Comparison of ENCODE assay signal across 15 cellular contexts in genomic region chr17:48149174-48150106, GRCh38. TPM values are rescaled to one million over a fixed set of nuclear protein-coding genes. Genes with fewer than 3 reads are reported as not detected.
DNase-seq lines count a peak whose midpoint lies in the region; ATAC-seq, FAIRE-seq and TF ChIP-seq lines count a peak whose summit lies in the region.
"Had no signal": no experiment of that assay in that cellular context is flagged by ENCODE, and none has a peak within 500 bp of the region (broad histone marks: within the 10 kb centered on the region; RNA-seq: fewer than 3 reads in every experiment).

No MANE protein-coding gene starts in this region.

- DNase-seq in CD4-positive, alpha-beta T cell = no peak
- DNase-seq in NAMALWA (ENCODE audit: low spot score) (peak; percentile 30), NCI-H69 (lab: John Stamatoyannopoulos, UW) (peak; percentile 98), H1 (ENCODE audit: low read depth in 1 of 2, low spot score in 2 of 2) (no peak), GDM1 (lab: John Stamatoyannopoulos, UW) (no peak), NCI-H446 (lab: John Stamatoyannopoulos, UW) (no peak)
- DNase-seq: activated CD8-positive, alpha-beta T cell treated with anti-CD3 and anti-CD28 coated beads for 36 hours; activated naive CD4-positive, alpha-beta T cell treated with anti-CD3 and anti-CD28 coated beads, Interleukin-2, amount 50 U/mL, for 16 hours; central memory CD4-positive, alpha-beta T cell; Karpas-422; PC-3 had no signal

- TF ChIP-seq POLR2A in H1 (IDR thresholded peaks at IDR 0.05; ENCODE audit: control extremely low read depth in 1 of 2, low read depth in 2 of 2, low read length in 2 of 2) = no peak

- H3K4me1 ChIP-seq in H1 (replicated peaks in 1 of 4; ENCODE audit: control insufficient read depth in 3 of 4, insufficient read depth in 4 of 4, low read length in 3 of 4) = peaks cover 0 to 8% (median 6%) of the 10 kb centered on the region in 4 experiments; a peak in 2 of 7 replicates

- no peak overlapping the region for H3K14ac ChIP-seq in H1 (ENCODE audit: insufficient read length)

- no peak for TF ChIP-seq RAD21 in H1 (IDR thresholded peaks at IDR 0.05 in 1 of 2, conservative IDR thresholded peaks at IDR 0.05 in 1 of 2; ENCODE audit: low read depth in 2 of 2, low read length in 2 of 2)

- no peak overlapping the region for H2BK20ac ChIP-seq in H1 (ENCODE audit: low read length)

- WGBS in H1 (ENCODE audit: extremely low coverage in 1 of 2, insufficient coverage in 1 of 2, insufficient read length in 1 of 2, insufficient replicate concordance in 2 of 2, low coverage in 1 of 2, low lambda C conversion rate in 2 of 2, missing lambda C conversion rate in 1 of 2), 2 experiments = 58% methylated on average over 17 of the region's 17 CpGs; no CpG with 5 or more reads in 1 of the 2 experiments

- peaks cover 0 to 2% of the 10 kb centered on the region in 2 experiments for H4K20me1 ChIP-seq in H1 (replicated peaks in 1 of 2; ENCODE audit: control insufficient read depth in 1 of 2, insufficient read depth in 2 of 2, low read length in 2 of 2)

- ATAC-seq in CD4-positive, alpha-beta T cell (ENCODE audit: poor library complexity) = peak; percentile 26
- ATAC-seq in GM18907 (IDR thresholded peaks at IDR 0.05; ENCODE audit: unreplicated experiment) (no peak), HG03457 (IDR thresholded peaks at IDR 0.05; ENCODE audit: unreplicated experiment) (no peak)
- ATAC-seq: activated CD8-positive, alpha-beta T cell treated with anti-CD3 and anti-CD28 coated beads for 36 hours; PC-3 had no signal

- H3K4me3 ChIP-seq in H1 (ENCODE audit: extremely low read depth in 1 of 4, insufficient read depth in 2 of 4, low read depth in 3 of 4, low read length in 4 of 4) = no peak overlapping the region

- CTCF ChIA-PET in CD4-positive, alpha-beta T cell (lab: Charles Lee) = no interaction called here
- CTCF ChIA-PET in H1 (lab: Charles Lee; ENCODE audit: partially characterized antibody) = interaction anchor here (0.6 to 2.1 kb wide), 6 partner anchors 10 to 211 kb away, joined by 3 to 7 read pairs (median 4); no protein-coding TSS in a partner anchor

- H2AFZ ChIP-seq in H1 (ENCODE audit: low read length) = no peak overlapping the region

- peak overlapping the region; percentile 63 for H3K27ac Mint-ChIP-seq in CD4-positive, alpha-beta T cell
- H3K27ac Mint-ChIP-seq: activated CD8-positive, alpha-beta T cell treated with anti-CD3 and anti-CD28 coated beads for 36 hours; stimulated activated naive CD8-positive, alpha-beta T cell treated with anti-CD3 and anti-CD28 coated beads, Interleukin-15, Interleukin-2, amounts not matched to agents 100 ng/mL and 50 ng/mL, for 24 hours; T-helper 2 cell treated with Interferon-gamma antibody and Interleukin-4, amounts not matched to agents 5 μg/mL and 100 μg/mL, for 36 hours had no signal

- no peak overlapping the region for H2BK5ac ChIP-seq in H1 (ENCODE audit: low read depth, low read length)

- H4K8ac ChIP-seq in H1 (ENCODE audit: extremely low read depth, insufficient read depth, low read length) = no peak overlapping the region

- H4K91ac ChIP-seq in H1 (replicated peaks; ENCODE audit: insufficient read length, low read length) = no peak overlapping the region

- H3K27me3 ChIP-seq in CD4-positive, alpha-beta T cell (ENCODE audit: control insufficient read depth, insufficient read depth, low read length) = no peaks in the 10 kb centered on the region
- peaks cover 0 to 5% (median 0%) of the 10 kb centered on the region in 4 experiments; a peak in 2 of 7 replicates for H3K27me3 ChIP-seq in H1 (replicated peaks in 1 of 4; ENCODE audit: control insufficient read depth in 3 of 4, extremely low read depth in 1 of 4, insufficient read depth in 3 of 4, low read length in 3 of 4)

- no peak overlapping the region for H4K5ac ChIP-seq in H1 (ENCODE audit: insufficient read length, low read depth, low read length)

- H3K4me2 ChIP-seq in H1 (ENCODE audit: insufficient read depth in 1 of 2, low read depth in 2 of 2, low read length in 2 of 2) = peak overlapping the region in 1 of 2 experiments; percentile 15; a peak in 1 of 4 replicates

- no peak overlapping the region for H3K27ac ChIP-seq in CD4-positive, alpha-beta T cell (ENCODE audit: low read depth, low read length)
- no peak overlapping the region for H3K27ac ChIP-seq in H1 (ENCODE audit: low read depth, low read length)

- no peaks in the 10 kb centered on the region for H3K9me3 Mint-ChIP-seq in CD4-positive, alpha-beta T cell
- H3K9me3 Mint-ChIP-seq: activated CD8-positive, alpha-beta T cell treated with anti-CD3 and anti-CD28 coated beads for 36 hours; stimulated activated naive CD8-positive, alpha-beta T cell treated with anti-CD3 and anti-CD28 coated beads, Interleukin-15, Interleukin-2, amounts not matched to agents 100 ng/mL and 50 ng/mL, for 24 hours; T-helper 2 cell treated with Interferon-gamma antibody and Interleukin-4, amounts not matched to agents 5 μg/mL and 100 μg/mL, for 36 hours had no signal

- H3K56ac ChIP-seq in H1 (replicated peaks; ENCODE audit: insufficient read length, low read depth, low read length) = no peak overlapping the region

- no peak overlapping the region for H3K9ac ChIP-seq in H1 (replicated peaks in 1 of 4; ENCODE audit: extremely low read depth in 1 of 4, low read depth in 3 of 4, low read length in 3 of 4)

- peaks cover 92% of the 10 kb centered on the region for H3K36me3 Mint-ChIP-seq in CD4-positive, alpha-beta T cell (ENCODE audit: low read depth)

- H2BK15ac ChIP-seq in H1 (ENCODE audit: low read length) = no peak overlapping the region

- H2BK12ac ChIP-seq in H1 (ENCODE audit: low read depth, low read length) = peak overlapping the region; percentile 33; the same call in 1 of the 2 replicates

- no peaks in the 10 kb centered on the region for H3K36me3 ChIP-seq in H1 (ENCODE audit: control insufficient read depth in 2 of 4, insufficient read depth in 4 of 4, low read length in 3 of 4)

- H3K9me3 ChIP-seq in CD4-positive, alpha-beta T cell (ENCODE audit: control insufficient read depth, low read length) = no peaks in the 10 kb centered on the region
- H3K9me3 ChIP-seq in H1 (ENCODE audit: insufficient read depth in 2 of 2, low read depth in 1 of 2, low read length in 1 of 2) = no peaks in the 10 kb centered on the region

- H3K18ac ChIP-seq in H1 (ENCODE audit: extremely low read depth, low read length) = no peak overlapping the region

- H3K27me3 Mint-ChIP-seq in CD4-positive, alpha-beta T cell = no peaks in the 10 kb centered on the region
- H3K27me3 Mint-ChIP-seq: activated CD8-positive, alpha-beta T cell treated with anti-CD3 and anti-CD28 coated beads for 36 hours; stimulated activated naive CD8-positive, alpha-beta T cell treated with anti-CD3 and anti-CD28 coated beads, Interleukin-15, Interleukin-2, amounts not matched to agents 100 ng/mL and 50 ng/mL, for 24 hours had no signal

- TF ChIP-seq CTCF in CD4-positive, alpha-beta T cell (IDR thresholded peaks at IDR 0.05) = no peak
- no peak for TF ChIP-seq CTCF in H1 (IDR thresholded peaks at IDR 0.05; ENCODE audit: control extremely low read depth in 1 of 3, insufficient read depth in 1 of 3, low read depth in 1 of 3, low read length in 3 of 3)

- no peak overlapping the region for H3K4me3 Mint-ChIP-seq in CD4-positive, alpha-beta T cell
- H3K4me3 Mint-ChIP-seq: activated CD8-positive, alpha-beta T cell treated with anti-CD3 and anti-CD28 coated beads for 36 hours; stimulated activated naive CD8-positive, alpha-beta T cell treated with anti-CD3 and anti-CD28 coated beads, Interleukin-15, Interleukin-2, amounts not matched to agents 100 ng/mL and 50 ng/mL, for 24 hours; T-helper 2 cell treated with Interferon-gamma antibody and Interleukin-4, amounts not matched to agents 5 μg/mL and 100 μg/mL, for 36 hours had no signal

- no peaks in the 10 kb centered on the region for H3K79me2 ChIP-seq in H1 (ENCODE audit: control insufficient read depth in 1 of 2, insufficient read depth in 2 of 2, low read length in 2 of 2)

- POLR2A ChIA-PET in CD4-positive, alpha-beta T cell (lab: Charles Lee) = no interaction called here
- POLR2A ChIA-PET in H1 (lab: Charles Lee; ENCODE audit: partially characterized antibody) = interaction anchor here (0.5 to 2.6 kb wide), 5 partner anchors 10 to 230 kb away, joined by 3 to 12 read pairs (median 3); no protein-coding TSS in a partner anchor

- peaks cover 10% of the 10 kb centered on the region for H3K4me1 Mint-ChIP-seq in CD4-positive, alpha-beta T cell (ENCODE audit: low read depth)

- no peaks in the 10 kb centered on the region for H3K79me1 ChIP-seq in H1 (ENCODE audit: low read depth, low read length)

- H2BK120ac ChIP-seq in H1 (replicated peaks; ENCODE audit: low read depth, low read length) = no peak overlapping the region

- FAIRE-seq in H1 (lab: Jason Lieb, UNC) = no peak

- H3K23me2 ChIP-seq in H1 (ENCODE audit: low read depth, low read length) = no peaks in the 10 kb centered on the region

- H3K4ac ChIP-seq in H1 (replicated peaks; ENCODE audit: insufficient read length, low read depth, low read length) = no peak overlapping the region

- H3K23ac ChIP-seq in H1 (ENCODE audit: insufficient read length) = no peak overlapping the region

- peak overlapping the region; percentile 42; the same call in 1 of the 2 replicates for H2AK5ac ChIP-seq in H1 (ENCODE audit: low read depth, low read length)

- intact Hi-C loops in CD4-positive, alpha-beta T cell (cut with DNase I, micrococcal nuclease) = no loop called here

- TF ChIP-seq EP300 in H1 (IDR thresholded peaks at IDR 0.05; ENCODE audit: borderline replicate concordance in 1 of 2, low read depth in 2 of 2, low read length in 2 of 2) = no peak

RNA-seq across cellular contexts. Expression of gene SNX11, which starts 41.9 kb away (rescaled TPM):
- total RNA-seq in CD4-positive, alpha-beta T cell = 1 to 10 TPM; 6.8 to 8.7 TPM
- 20.9 and 21.1 TPM in 2 replicates for total RNA-seq in H1 (2021; fragmentation: NEBNext Ultra II Directional; extraction: Animal tissue kit (Norgen Biotek cat#: 25700))
- polyA plus RNA-seq in H1 (2011; rRNA removed) = 16.3 and 21.4 TPM in 2 replicates
- polyA plus RNA-seq in H1 (2011; cell fraction: cytosol; rRNA removed) = 18.8 TPM
- 14.8 TPM for polyA plus RNA-seq in H1 (2011; cell fraction: nucleus; rRNA removed)
- polyA plus RNA-seq in H1 (2012, experiment 1 of 2) = 19.2 to 22.5 TPM (median 21.5 TPM) in 4 replicates
- 27.4 TPM for polyA plus RNA-seq in H1 (2012, experiment 2 of 2)
- 11.7 TPM for polyA plus RNA-seq in H1 (2013, experiment 1 of 2)
- 11.8 TPM for polyA plus RNA-seq in H1 (2013, experiment 2 of 2)
- polyA minus RNA-seq in H1 (2011; rRNA and poly(A)+ RNA removed) = 22.9 and 30.3 TPM in 2 replicates
- 14.1 TPM for polyA minus RNA-seq in H1 (2011; cell fraction: cytosol; rRNA and poly(A)+ RNA removed)
- 10.5 TPM for polyA minus RNA-seq in H1 (2011; cell fraction: nucleus; rRNA and poly(A)+ RNA removed)

RNA-seq across cellular contexts. Expression of gene CBX1, which starts 48.2 kb away (rescaled TPM):
- 1 to 10 TPM; 5.5 to 6.6 TPM for total RNA-seq in CD4-positive, alpha-beta T cell
- total RNA-seq in H1 (2021; fragmentation: NEBNext Ultra II Directional; extraction: Animal tissue kit (Norgen Biotek cat#: 25700)) = 166 and 173 TPM in 2 replicates
- polyA plus RNA-seq in H1 (2011; rRNA removed) = 23.8 and 38.7 TPM in 2 replicates
- 61.9 TPM for polyA plus RNA-seq in H1 (2011; cell fraction: cytosol; rRNA removed)
- 16.3 TPM for polyA plus RNA-seq in H1 (2011; cell fraction: nucleus; rRNA removed)
- polyA plus RNA-seq in H1 (2012, experiment 1 of 2) = 166 to 245 TPM (median 172 TPM) in 4 replicates
- polyA plus RNA-seq in H1 (2012, experiment 2 of 2) = 24.6 TPM
- 109 TPM for polyA plus RNA-seq in H1 (2013, experiment 1 of 2)
- polyA plus RNA-seq in H1 (2013, experiment 2 of 2) = 111 TPM
- polyA minus RNA-seq in H1 (2011; rRNA and poly(A)+ RNA removed) = 23.7 and 25.9 TPM in 2 replicates
- polyA minus RNA-seq in H1 (2011; cell fraction: cytosol; rRNA and poly(A)+ RNA removed) = 42.8 TPM
- 20.1 TPM for polyA minus RNA-seq in H1 (2011; cell fraction: nucleus; rRNA and poly(A)+ RNA removed)

Comparison
In these comparisons a context has a peak if more than half of its experiments do, and no peak if none do; other contexts are left out.
1. DNase-seq: peak in NAMALWA (single experiment) and NCI-H69 (single experiment); none in CD4-positive, alpha-beta T cell (0 of 10), H1 (0 of 2), GDM1 (single experiment) and NCI-H446 (0 of 2).
2. RNA of gene CBX1, which starts 48.2 kb away (total RNA-seq): 166 to 173 TPM in H1; 5.5 to 6.6 TPM in CD4-positive, alpha-beta T cell; every median in the first group is over 10 times any median in the second.